ENCODE assay signal across 23 cellular contexts in the genomic region with DNA sequence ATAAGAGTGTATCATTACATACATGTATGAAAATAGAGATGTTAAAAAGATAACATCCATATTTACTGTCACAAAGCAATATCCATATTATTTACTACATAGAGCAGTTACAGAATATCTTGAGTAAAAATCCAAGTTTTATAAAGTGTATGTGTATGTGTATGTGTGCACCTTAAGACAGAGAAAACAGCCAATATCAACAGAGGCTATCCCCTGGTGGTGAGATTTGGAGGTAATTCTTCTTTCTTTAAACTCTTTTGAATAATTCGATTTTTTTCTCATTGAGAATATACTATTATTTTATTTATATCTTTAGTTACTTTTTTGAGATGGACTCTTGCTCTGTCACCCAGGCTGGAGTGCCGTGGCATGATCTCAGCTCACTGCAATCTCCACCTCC. TPM values are rescaled to one million over a fixed set of nuclear protein-coding genes. Genes with fewer than 3 reads are reported as not detected.
DNase-seq lines count a peak whose midpoint lies in the region; ATAC-seq and TF ChIP-seq lines count a peak whose summit lies in the region.
"Had no signal": no experiment of that assay in that cellular context is flagged by ENCODE, and none has a peak within 500 bp of the region (broad histone marks: within the 10 kb centered on the region; RNA-seq: fewer than 3 reads in every experiment).

No MANE protein-coding gene starts in this region.

- H3K27me3 ChIP-seq in cardiac muscle cell (no peaks in the 10 kb centered on the region), right cardiac atrium (ENCODE audit: control insufficient read depth, insufficient read depth) (no peaks in the 10 kb centered on the region), RWPE2 (ENCODE audit: insufficient read depth, poor library complexity, severe bottlenecking) (no peaks in the 10 kb centered on the region)
- H3K27me3 ChIP-seq: SJCRH30 had no signal

- H3K4me3 ChIP-seq in cardiac muscle cell (no peak overlapping the region), right cardiac atrium (ENCODE audit: low read length) (no peak overlapping the region), RWPE2 (ENCODE audit: severe bottlenecking) (no peak overlapping the region), fibroblast of the aortic adventitia (ENCODE audit: low read depth, low read length) (no peak overlapping the region)
- H3K4me3 ChIP-seq: prostate gland, SJCRH30 had no signal

- peak; percentile 15 for TF ChIP-seq CTCF in cardiac muscle cell (IDR thresholded peaks at IDR 0.05; ENCODE audit: low read depth, low read length)
- TF ChIP-seq CTCF in RWPE2 (IDR thresholded peaks at IDR 0.05; ENCODE audit: poor library complexity, severe bottlenecking) = peak; percentile 17
- peak; percentile 18 for TF ChIP-seq CTCF in fibroblast of the aortic adventitia (IDR thresholded peaks at IDR 0.05; ENCODE audit: insufficient read depth, low read length)

- H3K27ac ChIP-seq in cardiac muscle cell (no peak overlapping the region), right cardiac atrium (ENCODE audit: low read length) (no peak overlapping the region), RWPE2 (ENCODE audit: poor library complexity, severe bottlenecking) (no peak overlapping the region)
- H3K27ac ChIP-seq: prostate gland, SJCRH30 had no signal

- WGBS in right cardiac atrium = 93% methylated on average over 2 of the region's 2 CpGs

- H3K9me3 ChIP-seq in cardiac muscle cell (ENCODE audit: low read depth) (no peaks in the 10 kb centered on the region), right cardiac atrium (ENCODE audit: control insufficient read depth, low read length) (no peaks in the 10 kb centered on the region), RWPE2 (ENCODE audit: severe bottlenecking) (no peaks in the 10 kb centered on the region)
- H3K9me3 ChIP-seq: prostate gland, SJCRH30 had no signal

- ATAC-seq in right cardiac atrium (no peak), RWPE2 (ENCODE audit: low read depth) (no peak)
- ATAC-seq: activated T-helper 17 cell treated with anti-CD3 and anti-CD28 coated beads, Interleukin-2, amount 50 U/mL, for 72 hours had no signal

- H3K36me3 ChIP-seq in cardiac muscle cell (no peaks in the 10 kb centered on the region), RWPE2 (ENCODE audit: low read depth) (no peaks in the 10 kb centered on the region)
- H3K36me3 ChIP-seq: prostate gland, SJCRH30 had no signal

- DNase-seq in cardiac muscle cell (ENCODE audit: low read depth in 1 of 2, low spot score in 1 of 2) (no peak), right cardiac atrium (no peak), RWPE2 (ENCODE audit: low spot score) (no peak), fibroblast of the aortic adventitia (ENCODE audit: low read depth) (no peak), globus pallidus (ENCODE audit: low spot score) (no peak), NCI-H2107 (lab: John Stamatoyannopoulos, UW) (no peak), cerebellar cortex (ENCODE audit: low spot score) (no peak)
- DNase-seq in effector CD8-positive, alpha-beta T cell (lab: John Stamatoyannopoulos, UW) = no peak
- DNase-seq: activated CD4-positive, CD25-positive, alpha-beta regulatory T cell; caudate nucleus; CD8-positive, alpha-beta memory T cell; DND-41; effector CD4-positive, alpha-beta T cell; KBM-7; kidney glomerular epithelial cell; mesenchymal stem cell; naive thymus-derived CD8-positive, alpha-beta T cell; NCI-H1092 treated with DMSO at 0.1 percent for 48 hours; NCI-H524 treated with DMSO at 0.1 percent for 48 hours; SJCRH30; small intestine had no signal

- intact Hi-C loops in right cardiac atrium (cut with DNase I) = no loop called here

- peaks cover 4% of the 10 kb centered on the region for H3K4me1 ChIP-seq in cardiac muscle cell (ENCODE audit: low read depth)
- no peaks in the 10 kb centered on the region for H3K4me1 ChIP-seq in right cardiac atrium (ENCODE audit: control insufficient read depth, insufficient read depth, low read length)
- H3K4me1 ChIP-seq in RWPE2 (ENCODE audit: insufficient read depth, poor library complexity, severe bottlenecking) = peaks cover 5% of the 10 kb centered on the region
- H3K4me1 ChIP-seq: prostate gland, SJCRH30 had no signal

RNA-seq across cellular contexts. Expression of a gene that starts 18.4 kb away (rescaled TPM):
- total RNA-seq in cardiac muscle cell (5.7 and 10.1 TPM in 2 replicates), right cardiac atrium (1 to 10 TPM; 4.5 to 6.9 (median 5.4) TPM), fibroblast of the aortic adventitia (ENCODE audit: low replicate concordance) (11.9 and 19.1 TPM in 2 replicates)
- polyA plus RNA-seq in cardiac muscle cell (3.9 and 7.9 TPM in 2 replicates), right cardiac atrium (2.1 TPM)

RNA-seq across cellular contexts. Expression of a gene that starts 44.9 kb away (rescaled TPM):
- total RNA-seq in cardiac muscle cell (904 and 1,157 TPM in 2 replicates), right cardiac atrium (100 to 1,000 TPM; 772 to 952 (median 847) TPM), fibroblast of the aortic adventitia (ENCODE audit: low replicate concordance) (10,091 and 12,680 TPM in 2 replicates)
- polyA plus RNA-seq in cardiac muscle cell (258 and 383 TPM in 2 replicates), right cardiac atrium (724 TPM)

RNA-seq across cellular contexts. Expression of a gene that starts 53.5 kb away (rescaled TPM):
- total RNA-seq in cardiac muscle cell (1.7 and 2.7 TPM in 2 replicates), right cardiac atrium (1 to 10 TPM in 1 of 4 donors, under 1 TPM in 3; 0.78 to 1.3 (median 0.91) TPM), fibroblast of the aortic adventitia (ENCODE audit: low replicate concordance) (3.4 and 4.2 TPM in 2 replicates)
- polyA plus RNA-seq in cardiac muscle cell (0.79 and 1.4 TPM in 2 replicates), right cardiac atrium (0.41 TPM)
